ENCODE assay signal across 17 cellular contexts in genomic region chr1:15401391-15402055, GRCh38. TPM values are rescaled to one million over a fixed set of nuclear protein-coding genes. Genes with fewer than 3 reads are reported as not detected.
A peak's percentile ranks its signal among the peaks of the same experiment; 100 is the strongest.
DNase-seq lines count a peak whose midpoint lies in the region; ATAC-seq, FAIRE-seq and TF ChIP-seq lines count a peak whose summit lies in the region.
"Had no signal": no experiment of that assay in that cellular context is flagged by ENCODE, and none has a peak within 500 bp of the region (broad histone marks: within the 10 kb centered on the region; RNA-seq: fewer than 3 reads in every experiment).

No MANE protein-coding gene starts in this region.

- intact Hi-C loops in pancreas (cut with DNase I), result no loop called here

- no peaks in the 10 kb centered on the region for H3K36me3 Mint-ChIP-seq in chondrocyte (ENCODE audit: low read depth)

- ATAC-seq in pancreas, result peak in 3 of 4 donors; percentile 10 to 24 (median 17)
- ATAC-seq in GM19452 (IDR thresholded peaks at IDR 0.05; ENCODE audit: unreplicated experiment), result no peak
- no peak for ATAC-seq in GM18498 (IDR thresholded peaks at IDR 0.05; ENCODE audit: unreplicated experiment)

- H3K27me3 ChIP-seq in pancreas (no peaks in the 10 kb centered on the region), small intestine (ENCODE audit: control insufficient read depth in 2 of 2, insufficient read depth in 2 of 2, low read length in 2 of 2) (no peaks in the 10 kb centered on the region)

- TF ChIP-seq CTCF in pancreas (IDR thresholded peaks at IDR 0.05) (no peak), chondrocyte (IDR thresholded peaks at IDR 0.05) (no peak)

- H3K4me3 Mint-ChIP-seq in chondrocyte (ENCODE audit: unreplicated experiment), result no peak overlapping the region
- H3K4me3 Mint-ChIP-seq: HFFc6 had no signal

- no peaks in the 10 kb centered on the region for H3K27me3 Mint-ChIP-seq in chondrocyte (ENCODE audit: low read depth)

- H3K4me1 ChIP-seq in pancreas (no peaks in the 10 kb centered on the region), small intestine (ENCODE audit: control insufficient read depth in 2 of 2, insufficient read depth in 1 of 2, low read depth in 1 of 2, low read length in 1 of 2) (no peaks in the 10 kb centered on the region)

- H3K27ac Mint-ChIP-seq in chondrocyte (ENCODE audit: unreplicated experiment), result no peak overlapping the region
- H3K27ac Mint-ChIP-seq: HFFc6 had no signal

- H3K4me3 ChIP-seq in pancreas (no peak overlapping the region), small intestine (ENCODE audit: low read depth in 1 of 2, low read length in 2 of 2) (no peak overlapping the region)

- H3K36me3 ChIP-seq in pancreas (no peaks in the 10 kb centered on the region), small intestine (ENCODE audit: control insufficient read depth in 2 of 2, insufficient read depth in 2 of 2, low read length in 2 of 2) (no peaks in the 10 kb centered on the region)

- H3K9me3 ChIP-seq in pancreas (no peaks in the 10 kb centered on the region), small intestine (ENCODE audit: control insufficient read depth, low read depth) (no peaks in the 10 kb centered on the region)
- H3K9me3 ChIP-seq: SK-N-SH had no signal

- no peak for FAIRE-seq in pancreas (lab: Jason Lieb, UNC)
- no peak for FAIRE-seq in small intestine (lab: Jason Lieb, UNC)

- WGBS in pancreas, 2 donors, result 77 to 82% methylated on average over 7 of the region's 7 CpGs
- 88 to 90% (median 89%) methylated on average over 7 of the region's 7 CpGs for WGBS in small intestine, 3 donors

- peaks cover 4% of the 10 kb centered on the region for H3K9me3 Mint-ChIP-seq in chondrocyte (ENCODE audit: low read depth)

- peaks cover 3% of the 10 kb centered on the region for H3K4me1 Mint-ChIP-seq in chondrocyte (ENCODE audit: low read depth)

- H3K27ac ChIP-seq in pancreas, result no peak overlapping the region
- no peak overlapping the region for H3K27ac ChIP-seq in small intestine (ENCODE audit: low read depth in 1 of 2, low read length in 1 of 2)

- DNase-seq in EH (ENCODE audit: low read depth) (peak; percentile 43), NAMALWA (ENCODE audit: low spot score) (peak; percentile 41), cerebellum (ENCODE audit: low spot score) (peak; percentile 83), pancreas (no peak), small intestine (no peak), chondrocyte (ENCODE audit: low spot score) (no peak)
- DNase-seq: ACHN; H7; HFFc6; KG1; NCI-H1436; NK-92 treated with Interleukin-12 subunit alpha and Interleukin-12 subunit beta, amount 100 ng/mL, for 24 hours; SHP77 treated with DMSO at 0.1 percent for 48 hours; SK-N-SH had no signal

RNA-seq across cellular contexts. Expression of gene EFHD2, which starts 8.2 kb away (rescaled TPM):
- 9.1 TPM for total RNA-seq in cerebellum
- total RNA-seq in pancreas, result 10 to 100 TPM; 35.9 to 43.6 (median 38.8) TPM
- polyA plus RNA-seq in pancreas, result 10 to 100 TPM; 30.5 to 47.4 TPM
- 100 to 1,000 TPM; 147 to 149 (median 149) TPM for polyA plus RNA-seq in small intestine
- total RNA-seq in chondrocyte, result 7.9 to 10.4 TPM (median 9.6 TPM) in 3 replicates

RNA-seq across cellular contexts. Expression of gene CTRC, which starts 36.7 kb away (rescaled TPM):
- total RNA-seq in cerebellum (not detected), pancreas (over 10,000 TPM in 1 of 6 donors, 1,000 to 10,000 TPM in 5; 7,866 to 13,867 (median 8,408) TPM), chondrocyte (not detected in 3 replicates)
- polyA plus RNA-seq in pancreas (1,000 to 10,000 TPM; 3,972 to 5,613 TPM), small intestine (1 to 10 TPM in 2 of 3 donors, under 1 TPM in 1; 0.21 to 6.9 (median 3.8) TPM)
- total RNA-seq: H7, HFFc6, HT-29 had no signal

RNA-seq across cellular contexts. Expression of gene CELA2A, which starts 55.0 kb away (rescaled TPM):
- total RNA-seq in cerebellum (not detected), pancreas (over 10,000 TPM in 2 of 6 donors, 1,000 to 10,000 TPM in 3, 100 to 1,000 TPM in 1; 360 to 20,184 (median 5,030) TPM), chondrocyte (not detected in 3 replicates)
- polyA plus RNA-seq in pancreas (1,000 to 10,000 TPM; 2,295 to 3,502 TPM), small intestine (1 to 10 TPM in 2 of 3 donors, not detected in 1; 1.1 to 1.6 TPM)
- total RNA-seq: H7, HFFc6, HT-29 had no signal
- polyA plus RNA-seq: SK-N-SH had no signal

Comparison
In these comparisons a context has a peak if more than half of its experiments do, and no peak if none do; other contexts are left out.
1. DNase-seq: peak in EH (single experiment), NAMALWA (single experiment) and cerebellum (single experiment); none in pancreas (0 of 6), small intestine (single experiment) and chondrocyte (single experiment).
2. ATAC-seq: peak in pancreas (3 of 4); none in GM19452 (single experiment) and GM18498 (single experiment).
3. RNA of gene CTRC, which starts 36.7 kb away (total RNA-seq): 7,866 to 13,867 TPM in pancreas; not detected in cerebellum (single experiment) and not detected in chondrocyte; every median in the first group is over 1,000 times any median in the second.
4. RNA of gene CELA2A, which starts 55.0 kb away (total RNA-seq): 360 to 20,184 TPM in pancreas; not detected in cerebellum (single experiment) and not detected in chondrocyte; every median in the first group is over 100 times any median in the second.